Comparison of ENCODE assay signal across 8 cellular contexts in the genomic region with DNA sequence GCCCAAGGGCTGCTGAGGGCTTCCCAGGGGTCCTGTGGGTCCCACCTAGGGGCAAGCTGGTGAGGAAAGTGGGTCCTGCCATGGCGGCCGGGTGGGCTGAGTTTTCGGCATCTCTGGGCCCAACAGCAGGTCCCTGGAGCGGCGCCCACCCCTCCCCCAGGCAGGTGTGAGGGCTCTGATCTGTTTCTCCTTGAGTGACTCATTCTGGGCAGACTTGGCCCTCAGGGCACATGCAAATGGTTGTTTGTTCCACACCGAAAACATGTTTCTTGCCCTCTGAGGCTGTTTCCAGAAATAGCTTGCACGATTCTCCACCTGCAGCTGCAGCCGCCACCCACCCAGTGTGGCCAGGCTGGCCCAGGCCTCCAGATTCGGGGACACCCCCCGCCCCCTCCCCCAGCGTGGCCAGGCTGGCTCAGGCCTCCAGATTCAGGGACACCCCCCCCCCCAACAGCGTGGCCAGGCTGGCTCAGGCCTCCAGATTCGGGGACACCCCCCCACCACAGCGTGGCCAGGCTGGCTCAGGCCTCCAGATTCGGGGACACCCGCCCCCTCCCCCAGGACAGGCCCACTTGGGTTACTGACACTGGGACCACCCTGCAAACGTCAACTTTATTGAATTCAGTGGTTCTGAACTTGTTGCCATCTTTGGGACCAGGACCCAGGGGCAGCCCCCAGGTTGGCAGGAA. TPM values are rescaled to one million over a fixed set of nuclear protein-coding genes. Genes with fewer than 3 reads are reported as not detected.
DNase-seq lines count a peak whose midpoint lies in the region; ATAC-seq, FAIRE-seq and TF ChIP-seq lines count a peak whose summit lies in the region.
"Not testable (repeated sequence)": the region's sequence is repeated elsewhere in the genome, so short reads cannot be mapped to it uniquely, and the experiment has no call there.

No MANE protein-coding gene starts in this region.

- not testable (repeated sequence) for H3K4me1 Mint-ChIP-seq in activated CD8-positive, alpha-beta memory T cell treated with anti-CD3 and anti-CD28 coated beads, Interleukin-2, amount 10 ng/mL, durations not matched to agents 7 days and 5 days; osteocyte (ENCODE audit: unreplicated experiment)

- not testable (repeated sequence) for TF ChIP-seq POLR2A in GM12892 (IDR thresholded peaks at IDR 0.05; ENCODE audit: low read depth, low read length)

- H3K9me3 Mint-ChIP-seq in activated CD8-positive, alpha-beta memory T cell treated with anti-CD3 and anti-CD28 coated beads, Interleukin-2, amount 10 ng/mL, durations not matched to agents 7 days and 5 days (ENCODE audit: low read depth), result not testable (repeated sequence)
- peaks cover 34% of the 10 kb centered on the region for H3K9me3 Mint-ChIP-seq in osteocyte (ENCODE audit: unreplicated experiment)

- TF ChIP-seq CTCF in osteocyte (IDR thresholded peaks at IDR 0.05), result not testable (repeated sequence)

- not testable (repeated sequence) for H3K4me3 Mint-ChIP-seq in activated CD8-positive, alpha-beta memory T cell treated with anti-CD3 and anti-CD28 coated beads, Interleukin-2, amount 10 ng/mL, durations not matched to agents 7 days and 5 days; osteocyte (ENCODE audit: unreplicated experiment)

- not testable (repeated sequence) for H3K27ac Mint-ChIP-seq in activated CD8-positive, alpha-beta memory T cell treated with anti-CD3 and anti-CD28 coated beads, Interleukin-2, amount 10 ng/mL, durations not matched to agents 7 days and 5 days; osteocyte (ENCODE audit: unreplicated experiment)

- FAIRE-seq in GM12892 (lab: Jason Lieb, UNC), result peak; percentile 97

- DNase-seq in GM12892 (ENCODE audit: insufficient read length); activated CD8-positive, alpha-beta memory T cell treated with anti-CD3 and anti-CD28 coated beads, Interleukin-2, amount 10 ng/mL, durations not matched to agents 7 days and 5 days: not testable (repeated sequence)
- peak; percentile 32 for DNase-seq in osteocyte (ENCODE audit: extremely low spot score, unreplicated experiment)

- CTCF ChIA-PET in activated CD8-positive, alpha-beta memory T cell treated with anti-CD3 and anti-CD28 coated beads, Interleukin-2, amount 10 ng/mL, durations not matched to agents 7 days and 5 days (lab: Charles Lee), result not testable (repeated sequence)

- not testable (repeated sequence) for H3K27me3 Mint-ChIP-seq in activated CD8-positive, alpha-beta memory T cell treated with anti-CD3 and anti-CD28 coated beads, Interleukin-2, amount 10 ng/mL, durations not matched to agents 7 days and 5 days; osteocyte (ENCODE audit: unreplicated experiment)

- peak; percentile 59 for ATAC-seq in GM19025 (IDR thresholded peaks at IDR 0.05; ENCODE audit: low read depth, unreplicated experiment)
- peak; percentile 70 for ATAC-seq in GM21423 (IDR thresholded peaks at IDR 0.05; ENCODE audit: unreplicated experiment)
- ATAC-seq in HG02678 (IDR thresholded peaks at IDR 0.05; ENCODE audit: unreplicated experiment), result peak; percentile 54
- ATAC-seq in HG03097 (IDR thresholded peaks at IDR 0.05; ENCODE audit: low FRiP score, unreplicated experiment), result peak; percentile 52
- ATAC-seq in HG03558 (IDR thresholded peaks at IDR 0.05; ENCODE audit: extremely low read depth, unreplicated experiment), result peak; percentile 40
- ATAC-seq in activated CD8-positive, alpha-beta memory T cell treated with anti-CD3 and anti-CD28 coated beads, Interleukin-2, amount 10 ng/mL, durations not matched to agents 7 days and 5 days, result peak; percentile 22

- not testable (repeated sequence) for H3K36me3 Mint-ChIP-seq in activated CD8-positive, alpha-beta memory T cell treated with anti-CD3 and anti-CD28 coated beads, Interleukin-2, amount 10 ng/mL, durations not matched to agents 7 days and 5 days; osteocyte (ENCODE audit: unreplicated experiment)

RNA-seq across cellular contexts. Expression of a gene that starts 48.8 kb away (rescaled TPM):
- polyA plus RNA-seq in GM12892 (2012; ENCODE audit: missing spikeins), result not detected
- 10 to 100 TPM; 11.5 to 11.9 TPM for total RNA-seq in activated CD8-positive, alpha-beta memory T cell treated with anti-CD3 and anti-CD28 coated beads, Interleukin-2, amount 10 ng/mL, durations not matched to agents 7 days and 5 days
- total RNA-seq in osteocyte, result 3.3 and 3.6 TPM in 2 replicates
